Comparison of ENCODE assay signal across 17 cellular contexts in the genomic region with DNA sequence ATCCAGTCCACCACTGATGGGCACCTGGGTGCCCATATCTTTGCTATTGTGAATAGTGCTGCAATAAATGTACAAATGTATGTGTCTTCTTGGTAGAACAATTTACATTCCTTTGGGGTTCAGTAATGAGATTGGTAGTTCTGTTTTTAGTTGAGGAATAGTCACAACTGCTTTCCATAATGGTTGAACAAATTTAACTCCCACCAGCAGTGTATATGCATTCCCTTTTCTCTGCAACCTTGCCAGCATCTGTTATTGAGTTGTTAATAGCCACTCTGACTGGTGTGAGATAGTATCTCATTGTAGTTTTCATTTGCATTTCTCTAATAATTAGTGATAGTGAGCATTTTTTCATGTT. TPM values are rescaled to one million over a fixed set of nuclear protein-coding genes. Genes with fewer than 3 reads are reported as not detected.
DNase-seq lines count a peak whose midpoint lies in the region; ATAC-seq and TF ChIP-seq lines count a peak whose summit lies in the region.
"Had no signal": no experiment of that assay in that cellular context is flagged by ENCODE, and none has a peak within 500 bp of the region (broad histone marks: within the 10 kb centered on the region; RNA-seq: fewer than 3 reads in every experiment).

No MANE protein-coding gene starts in this region.

- no peak overlapping the region for H3K4me3 Mint-ChIP-seq in CD8-positive, alpha-beta memory T cell
- H3K4me3 Mint-ChIP-seq in activated CD8-positive, alpha-beta T cell treated with anti-CD3 and anti-CD28 coated beads for 36 hours, result no peak overlapping the region
- H3K4me3 Mint-ChIP-seq: CD4-positive, CD25-positive, alpha-beta regulatory T cell had no signal

- POLR2A ChIA-PET in CD8-positive, alpha-beta memory T cell (lab: Charles Lee), result interaction anchor here (4.5 kb wide), 1 partner anchor 119 kb away, joined by 89 read pairs; a partner anchor contains a TSS
- POLR2A ChIA-PET in activated CD8-positive, alpha-beta T cell treated with anti-CD3 and anti-CD28 coated beads for 36 hours (lab: Charles Lee), result no interaction called here

- no peak overlapping the region for H3K4me3 ChIP-seq in CD8-positive, alpha-beta memory T cell (ENCODE audit: low read length)
- H3K4me3 ChIP-seq in HUES64 (ENCODE audit: low read length), result no peak overlapping the region
- H3K4me3 ChIP-seq: ascending aorta, uterus had no signal

- ATAC-seq in activated CD8-positive, alpha-beta T cell treated with anti-CD3 and anti-CD28 coated beads for 36 hours, result no peak
- no peak for ATAC-seq in HG03045 (IDR thresholded peaks at IDR 0.05; ENCODE audit: unreplicated experiment)
- no peak for ATAC-seq in HG03354 (IDR thresholded peaks at IDR 0.05; ENCODE audit: poor library complexity, severe bottlenecking, unreplicated experiment)
- ATAC-seq: sciatic nerve had no signal

- peaks cover 0 to 12% (median 0%) of the 10 kb centered on the region in 5 donors for H3K9me3 Mint-ChIP-seq in CD8-positive, alpha-beta memory T cell
- no peaks in the 10 kb centered on the region for H3K9me3 Mint-ChIP-seq in activated CD8-positive, alpha-beta T cell treated with anti-CD3 and anti-CD28 coated beads for 36 hours
- H3K9me3 Mint-ChIP-seq: CD4-positive, CD25-positive, alpha-beta regulatory T cell had no signal

- no peak overlapping the region for H3K9ac ChIP-seq in HUES64 (ENCODE audit: low read depth, low read length)

- no peaks in the 10 kb centered on the region for H3K9me3 ChIP-seq in CD8-positive, alpha-beta memory T cell (ENCODE audit: low read length)
- no peaks in the 10 kb centered on the region for H3K9me3 ChIP-seq in HUES64 (ENCODE audit: insufficient read depth, low read depth, low read length)
- H3K9me3 ChIP-seq: ascending aorta, uterus had no signal

- no peak for DNase-seq in CD8-positive, alpha-beta memory T cell
- peak; percentile 16 for DNase-seq in HCEC 1CT
- DNase-seq in fibroblast of peridontal ligament (ENCODE audit: extremely low read depth), result peak; percentile 53
- DNase-seq in activated CD8-positive, alpha-beta T cell treated with anti-CD3 and anti-CD28 coated beads for 36 hours, result no peak
- no peak for DNase-seq in NCI-H2107 treated with DMSO at 0.1 percent for 48 hours (lab: John Stamatoyannopoulos, UW; ENCODE audit: unreplicated experiment)
- DNase-seq: activated effector memory CD4-positive, alpha-beta T cell treated with Interleukin-2 at 50 U/mL for 16 hours; CD4-positive, CD25-positive, alpha-beta regulatory T cell; DND-41; NK-92 treated with Interleukin-12 subunit alpha and Interleukin-12 subunit beta, amount 100 ng/mL, for 24 hours; stimulated activated CD4-positive, alpha-beta T cell treated with anti-CD3 and anti-CD28 coated beads, Interleukin-2, amount 100 ng/mL, for 24 hours; T-helper 2 cell; uterus had no signal

- CTCF ChIA-PET in CD8-positive, alpha-beta memory T cell (lab: Charles Lee), result interaction anchor here (2.5 to 6.8 kb wide), 5 partner anchors 13 to 119 kb away, joined by 9 to 319 read pairs (median 36); a partner anchor contains a TSS
- CTCF ChIA-PET in activated CD8-positive, alpha-beta T cell treated with anti-CD3 and anti-CD28 coated beads for 36 hours (lab: Charles Lee), result interaction anchor here (1.3 to 6.6 kb wide), 7 partner anchors 19 to 188 kb away, joined by 3 to 452 read pairs (median 26); a partner anchor contains a TSS

- peaks cover 0 to 24% (median 4%) of the 10 kb centered on the region in 3 donors for H3K36me3 Mint-ChIP-seq in CD8-positive, alpha-beta memory T cell
- H3K36me3 Mint-ChIP-seq in activated CD8-positive, alpha-beta T cell treated with anti-CD3 and anti-CD28 coated beads for 36 hours (ENCODE audit: low read depth), result peaks cover 26% of the 10 kb centered on the region

- peaks cover 34 to 70% (median 44%) of the 10 kb centered on the region in 3 donors for H3K4me1 Mint-ChIP-seq in CD8-positive, alpha-beta memory T cell
- peaks cover 69% of the 10 kb centered on the region for H3K4me1 Mint-ChIP-seq in activated CD8-positive, alpha-beta T cell treated with anti-CD3 and anti-CD28 coated beads for 36 hours (ENCODE audit: low read depth)

- H3K27ac ChIP-seq in CD8-positive, alpha-beta memory T cell (ENCODE audit: low read depth, low read length), result no peak overlapping the region
- H3K27ac ChIP-seq in HUES64 (ENCODE audit: low read depth, low read length), result peak overlapping the region; percentile 61; the same call in 1 of the 2 replicates
- H3K27ac ChIP-seq: ascending aorta, uterus had no signal

- H3K4me1 ChIP-seq in CD8-positive, alpha-beta memory T cell (ENCODE audit: insufficient read depth, low read length), result peaks cover 38% of the 10 kb centered on the region
- H3K4me1 ChIP-seq in HUES64 (ENCODE audit: insufficient read depth, low read length), result peaks cover 28% of the 10 kb centered on the region
- H3K4me1 ChIP-seq: ascending aorta, uterus had no signal

- H3K27me3 ChIP-seq in CD8-positive, alpha-beta memory T cell (ENCODE audit: insufficient read depth, low read length, poor library complexity, severe bottlenecking), result no peaks in the 10 kb centered on the region
- no peaks in the 10 kb centered on the region for H3K27me3 ChIP-seq in HUES64 (ENCODE audit: insufficient read depth, low read length)
- H3K27me3 ChIP-seq: ascending aorta, uterus had no signal

- peak overlapping the region in 5 of 8 donors; percentile 11 to 77 (median 45) for H3K27ac Mint-ChIP-seq in CD8-positive, alpha-beta memory T cell
- H3K27ac Mint-ChIP-seq in activated CD8-positive, alpha-beta T cell treated with anti-CD3 and anti-CD28 coated beads for 36 hours, result no peak overlapping the region

- intact Hi-C loops in activated CD8-positive, alpha-beta T cell treated with anti-CD3 and anti-CD28 coated beads for 36 hours (cut with micrococcal nuclease), result no loop called here

- TF ChIP-seq CTCF in activated CD8-positive, alpha-beta T cell treated with anti-CD3 and anti-CD28 coated beads for 36 hours (IDR thresholded peaks at IDR 0.05), result no peak

- no peaks in the 10 kb centered on the region for H3K36me3 ChIP-seq in CD8-positive, alpha-beta memory T cell (ENCODE audit: insufficient read depth, low read length)
- peaks cover 8% of the 10 kb centered on the region; the same call in 1 of the 2 replicates for H3K36me3 ChIP-seq in HUES64 (ENCODE audit: insufficient read depth, low read length)
- H3K36me3 ChIP-seq: uterus had no signal

- no peaks in the 10 kb centered on the region for H3K27me3 Mint-ChIP-seq in CD8-positive, alpha-beta memory T cell
- H3K27me3 Mint-ChIP-seq in activated CD8-positive, alpha-beta T cell treated with anti-CD3 and anti-CD28 coated beads for 36 hours, result no peaks in the 10 kb centered on the region
- H3K27me3 Mint-ChIP-seq: CD4-positive, CD25-positive, alpha-beta regulatory T cell had no signal

RNA-seq across cellular contexts. Expression of a gene that starts 27.8 kb away (rescaled TPM):
- 10 to 100 TPM; 75.9 to 81.6 TPM for total RNA-seq in CD8-positive, alpha-beta memory T cell
- 68.9 TPM for polyA plus RNA-seq in CD8-positive, alpha-beta memory T cell
- 107 TPM for polyA plus RNA-seq in HUES64 (2013, experiment 1 of 2)
- polyA plus RNA-seq in HUES64 (2013, experiment 2 of 2), result 124 TPM
- total RNA-seq in activated CD8-positive, alpha-beta T cell treated with anti-CD3 and anti-CD28 coated beads for 36 hours, result 10 to 100 TPM; 78.8 to 85.6 TPM

RNA-seq across cellular contexts. Expression of a gene that starts 57.0 kb away (rescaled TPM):
- total RNA-seq in CD8-positive, alpha-beta memory T cell, result 10 to 100 TPM; 26.8 to 30.1 TPM
- polyA plus RNA-seq in CD8-positive, alpha-beta memory T cell, result 52.6 TPM
- polyA plus RNA-seq in HUES64 (2013, experiment 1 of 2), result 23.6 TPM
- polyA plus RNA-seq in HUES64 (2013, experiment 2 of 2), result 23.3 TPM
- 10 to 100 TPM; 30.9 to 34.2 TPM for total RNA-seq in activated CD8-positive, alpha-beta T cell treated with anti-CD3 and anti-CD28 coated beads for 36 hours

Comparison
In these comparisons a context has a peak if more than half of its experiments do, and no peak if none do; other contexts are left out.
1. DNase-seq: peak in HCEC 1CT (single experiment) and fibroblast of peridontal ligament (single experiment); none in CD8-positive, alpha-beta memory T cell (0 of 5), activated CD8-positive, alpha-beta T cell treated with anti-CD3 and anti-CD28 coated beads for 36 hours (single experiment) and NCI-H2107 treated with DMSO at 0.1 percent for 48 hours (single experiment).